ENCODE assay signal across 23 cellular contexts in the genomic region with DNA sequence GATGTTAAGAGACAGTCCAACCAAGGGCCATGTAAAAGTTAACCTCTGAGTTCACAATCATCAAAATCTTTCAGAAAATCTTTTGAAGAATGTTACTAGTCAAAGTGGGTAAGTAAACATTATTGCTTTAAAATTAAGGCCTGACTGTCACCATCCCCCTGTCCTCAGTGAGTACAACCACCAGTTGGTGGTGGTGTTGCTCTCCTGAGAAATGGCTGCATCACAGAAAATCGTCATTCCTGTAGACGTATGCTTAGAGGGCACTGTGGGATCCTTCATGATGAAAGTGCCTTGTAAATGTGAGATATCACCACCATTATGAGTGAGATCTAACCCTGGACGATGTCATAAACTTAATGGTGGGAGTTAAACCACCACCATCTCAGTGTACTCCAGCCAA.
A peak's percentile ranks its signal among the peaks of the same experiment; 100 is the strongest.
DNase-seq lines count a peak whose midpoint lies in the region; ATAC-seq and TF ChIP-seq lines count a peak whose summit lies in the region.
"Had no signal": no experiment of that assay in that cellular context is flagged by ENCODE, and none has a peak within 500 bp of the region (broad histone marks: within the 10 kb centered on the region; RNA-seq: fewer than 3 reads in every experiment).

No MANE protein-coding gene starts in this region.

- H3K4me3 ChIP-seq in SK-N-SH (ENCODE audit: low read depth in 2 of 2, low read length in 1 of 2) = no peak overlapping the region
- H3K4me3 ChIP-seq: cardiac muscle cell, esophagus squamous epithelium, GM12878, K562, right lobe of liver had no signal

- H3K9me3 Mint-ChIP-seq in stimulated activated naive B cell treated with anti-CD40 and anti-IgM and Interleukin-4, amounts not matched to agents 10 μg/mL and 1 μg/mL and 100 μg/mL, for 72 hours = peaks cover 0 to 8% of the 10 kb centered on the region in 2 donors
- peaks cover 2 to 7% of the 10 kb centered on the region in 2 donors for H3K9me3 Mint-ChIP-seq in effector memory CD8-positive, alpha-beta T cell
- H3K9me3 Mint-ChIP-seq: activated T-helper 17 cell treated with anti-CD3 and anti-CD28 coated beads, Interleukin-2, amount 50 U/mL, for 72 hours had no signal

- no peak overlapping the region for H3K9ac ChIP-seq in SK-N-SH

- no peak for TF ChIP-seq EP300 in SK-N-SH (IDR thresholded peaks at IDR 0.05; ENCODE audit: borderline replicate concordance in 1 of 2, low read depth in 1 of 2, low read length in 1 of 2)

- no peaks in the 10 kb centered on the region for H3K9me2 ChIP-seq in SK-N-SH

- no peak overlapping the region for H2AFZ ChIP-seq in SK-N-SH (ENCODE audit: low read depth)

- no peak for TF ChIP-seq CTCF in SK-N-SH (IDR thresholded peaks at IDR 0.05)
- no peak for TF ChIP-seq CTCF in RWPE1 (conservative IDR thresholded peaks at IDR 0.05; ENCODE audit: low read depth)

- TF ChIP-seq RAD21 in SK-N-SH (IDR thresholded peaks at IDR 0.05; ENCODE audit: low read length) = peak; percentile 67

- CTCF ChIA-PET in SK-N-SH (lab: Yijun Ruan, JAX) = no interaction called here
- CTCF ChIA-PET in RWPE1 (lab: Yijun Ruan, JAX) = no interaction called here

- no peaks in the 10 kb centered on the region for H3F3A ChIP-seq in SK-N-SH (replicated peaks; ENCODE audit: insufficient read depth)

- no peaks in the 10 kb centered on the region for H3K9me3 ChIP-seq in SK-N-SH
- H3K9me3 ChIP-seq: right lobe of liver had no signal

- 25% methylated on average over 3 of the region's 3 CpGs for WGBS in SK-N-SH (ENCODE audit: low lambda C conversion rate)

- no peak overlapping the region for H3K4me3 Mint-ChIP-seq in stimulated activated naive B cell treated with anti-CD40 and anti-IgM and Interleukin-4, amounts not matched to agents 10 μg/mL and 1 μg/mL and 100 μg/mL, for 72 hours
- no peak overlapping the region for H3K4me3 Mint-ChIP-seq in effector memory CD8-positive, alpha-beta T cell
- H3K4me3 Mint-ChIP-seq: activated T-helper 17 cell treated with anti-CD3 and anti-CD28 coated beads, Interleukin-2, amount 50 U/mL, for 72 hours; T-helper 2 cell treated with Interferon-gamma antibody and Interleukin-4, amounts not matched to agents 5 μg/mL and 100 μg/mL, for 36 hours had no signal

- no peaks in the 10 kb centered on the region for H3K79me2 ChIP-seq in SK-N-SH (ENCODE audit: insufficient read depth)

- H3K4me1 ChIP-seq in SK-N-SH (ENCODE audit: control insufficient read depth in 1 of 2, insufficient read depth in 2 of 2, low read depth in 1 of 2, low read length in 1 of 2) = no peaks in the 10 kb centered on the region
- H3K4me1 ChIP-seq: esophagus squamous epithelium, right lobe of liver had no signal

- no peaks in the 10 kb centered on the region for H3K36me3 ChIP-seq in SK-N-SH (replicated peaks in 1 of 2; ENCODE audit: control insufficient read depth in 1 of 2, insufficient read depth in 2 of 2, low read length in 1 of 2)
- H3K36me3 ChIP-seq: cardiac muscle cell, esophagus squamous epithelium, right lobe of liver had no signal

- no peaks in the 10 kb centered on the region for H3K4me1 Mint-ChIP-seq in stimulated activated naive B cell treated with anti-CD40 and anti-IgM and Interleukin-4, amounts not matched to agents 10 μg/mL and 1 μg/mL and 100 μg/mL, for 72 hours
- no peaks in the 10 kb centered on the region for H3K4me1 Mint-ChIP-seq in effector memory CD8-positive, alpha-beta T cell (ENCODE audit: low read depth in 2 of 2)
- H3K4me1 Mint-ChIP-seq: activated T-helper 17 cell treated with anti-CD3 and anti-CD28 coated beads, Interleukin-2, amount 50 U/mL, for 72 hours had no signal

- POLR2A ChIA-PET in SK-N-SH (lab: Yijun Ruan, JAX) = no interaction called here
- POLR2A ChIA-PET in RWPE1 (lab: Yijun Ruan, JAX; ENCODE audit: low non-redundant PET) = no interaction called here

- DNase-seq in SK-N-SH (peak; percentile 30), NCI-H1694 treated with DMSO at 0.1 percent for 48 hours (lab: John Stamatoyannopoulos, UW) (peak; percentile 51), foreskin melanocyte (peak; percentile 0), RWPE1 (ENCODE audit: low spot score) (no peak)
- DNase-seq in stimulated activated naive B cell treated with anti-CD40 and anti-IgM and Interleukin-4, amounts not matched to agents 10 μg/mL and 1 μg/mL and 100 μg/mL, for 72 hours = no peak
- no peak for DNase-seq in effector memory CD8-positive, alpha-beta T cell
- DNase-seq: activated CD4-positive, alpha-beta T cell treated with anti-CD3 and anti-CD28 coated beads for 1 hour; esophagus squamous epithelium; glutamatergic neuron; midbrain; NCI-H1105 treated with DMSO at 0.1 percent for 48 hours; NCI-H2171 treated with DMSO at 0.1 percent for 48 hours; NK-92 treated with Interleukin-12 subunit alpha and Interleukin-12 subunit beta, amount 100 ng/mL, for 24 hours; right lobe of liver; SHP77; stimulated activated CD4-positive, alpha-beta T cell treated with anti-CD3 and anti-CD28 coated beads, Interleukin-1b, Interleukin-23, amount 100 ng/mL, for 48 hours had no signal

- no peaks in the 10 kb centered on the region for H3K27me3 ChIP-seq in SK-N-SH (ENCODE audit: insufficient read depth)
- H3K27me3 ChIP-seq: cardiac muscle cell, esophagus squamous epithelium, right lobe of liver had no signal

- H3K36me3 Mint-ChIP-seq in stimulated activated naive B cell treated with anti-CD40 and anti-IgM and Interleukin-4, amounts not matched to agents 10 μg/mL and 1 μg/mL and 100 μg/mL, for 72 hours = peaks cover 0 to 7% of the 10 kb centered on the region in 2 donors
- H3K36me3 Mint-ChIP-seq in effector memory CD8-positive, alpha-beta T cell (ENCODE audit: insufficient read depth) = no peaks in the 10 kb centered on the region

- ATAC-seq in SK-N-SH treated with all-trans-retinoic acid at 6 μM for 48 hours = no peak
- ATAC-seq in stimulated activated naive B cell treated with anti-CD40 and anti-IgM and Interleukin-4, amounts not matched to agents 10 μg/mL and 1 μg/mL and 100 μg/mL, for 72 hours (replicated peaks) = peak; percentile 29 to 48
- ATAC-seq in effector memory CD8-positive, alpha-beta T cell (replicated peaks) = no peak
- no peak for ATAC-seq in GM21367 (IDR thresholded peaks at IDR 0.05; ENCODE audit: unreplicated experiment)
- ATAC-seq: activated T-helper 17 cell treated with anti-CD3 and anti-CD28 coated beads, Interleukin-2, amount 50 U/mL, for 72 hours; GM12878; K562; right lobe of liver had no signal

- no peak overlapping the region for H3K4me2 ChIP-seq in SK-N-SH

- H3K27ac ChIP-seq in SK-N-SH (ENCODE audit: low read depth in 2 of 2, low read length in 1 of 2) (no peak overlapping the region), RWPE1 (no peak overlapping the region)
- H3K27ac ChIP-seq: cardiac muscle cell, esophagus squamous epithelium, right lobe of liver had no signal

- no peaks in the 10 kb centered on the region for H4K20me1 ChIP-seq in SK-N-SH (ENCODE audit: insufficient read depth)

- H3K27ac Mint-ChIP-seq in stimulated activated naive B cell treated with anti-CD40 and anti-IgM and Interleukin-4, amounts not matched to agents 10 μg/mL and 1 μg/mL and 100 μg/mL, for 72 hours = no peak overlapping the region
- H3K27ac Mint-ChIP-seq in effector memory CD8-positive, alpha-beta T cell = no peak overlapping the region
- H3K27ac Mint-ChIP-seq: activated T-helper 17 cell treated with anti-CD3 and anti-CD28 coated beads, Interleukin-2, amount 50 U/mL, for 72 hours; T-helper 2 cell treated with Interferon-gamma antibody and Interleukin-4, amounts not matched to agents 5 μg/mL and 100 μg/mL, for 36 hours had no signal

- no peaks in the 10 kb centered on the region for H3K27me3 Mint-ChIP-seq in stimulated activated naive B cell treated with anti-CD40 and anti-IgM and Interleukin-4, amounts not matched to agents 10 μg/mL and 1 μg/mL and 100 μg/mL, for 72 hours
- H3K27me3 Mint-ChIP-seq in effector memory CD8-positive, alpha-beta T cell = no peaks in the 10 kb centered on the region
- H3K27me3 Mint-ChIP-seq: activated T-helper 17 cell treated with anti-CD3 and anti-CD28 coated beads, Interleukin-2, amount 50 U/mL, for 72 hours had no signal

TF ChIP-seq in SK-N-SH, 30 proteins besides CTCF, POLR2A, EP300 and RAD21:
- TF ChIP-seq FOXJ3 (CRISPR knock-in tag; IDR thresholded peaks at IDR 0.05) = no peak
- TF ChIP-seq SIN3A (IDR thresholded peaks at IDR 0.05; ENCODE audit: borderline replicate concordance, low read depth, low read length) = no peak
- TF ChIP-seq SMC3 (IDR thresholded peaks at IDR 0.05; ENCODE audit: low read depth, low read length) = peak; percentile 26; the same call in 1 of the 2 replicates

TF ChIP-seq in SK-N-SH treated with all-trans-retinoic acid at 6 μM for 48 hours, 23 proteins besides CTCF, POLR2A, EP300 and RAD21 (continues in another document):
- TF ChIP-seq SNAI2 (CRISPR knock-in tag; IDR thresholded peaks at IDR 0.05) = no peak
- no peak for TF ChIP-seq ARNTL (CRISPR knock-in tag; IDR thresholded peaks at IDR 0.05; ENCODE audit: borderline replicate concordance, low read depth)
- TF ChIP-seq ZNF8 (CRISPR knock-in tag; IDR thresholded peaks at IDR 0.05) = no peak
- TF ChIP-seq ZFP30 (CRISPR knock-in tag; IDR thresholded peaks at IDR 0.05) = no peak
- TF ChIP-seq ZNF70 (CRISPR knock-in tag; IDR thresholded peaks at IDR 0.05) = no peak
- no peak for TF ChIP-seq GLIS3 (CRISPR knock-in tag; IDR thresholded peaks at IDR 0.05)
- no peak for TF ChIP-seq RARB (CRISPR knock-in tag; IDR thresholded peaks at IDR 0.05)
- no peak for TF ChIP-seq CSRNP3 (CRISPR knock-in tag; IDR thresholded peaks at IDR 0.05)

Comparison
In these comparisons a context has a peak if more than half of its experiments do, and no peak if none do; other contexts are left out.
1. DNase-seq: peak in SK-N-SH (single experiment), NCI-H1694 treated with DMSO at 0.1 percent for 48 hours (single experiment) and foreskin melanocyte (single experiment); none in stimulated activated naive B cell treated with anti-CD40 and anti-IgM and Interleukin-4, amounts not matched to agents 10 μg/mL and 1 μg/mL and 100 μg/mL, for 72 hours (single experiment), effector memory CD8-positive, alpha-beta T cell (0 of 3) and RWPE1 (single experiment).
2. ATAC-seq: peak in stimulated activated naive B cell treated with anti-CD40 and anti-IgM and Interleukin-4, amounts not matched to agents 10 μg/mL and 1 μg/mL and 100 μg/mL, for 72 hours (2 of 2); none in SK-N-SH treated with all-trans-retinoic acid at 6 μM for 48 hours (single experiment), effector memory CD8-positive, alpha-beta T cell (single experiment) and GM21367 (single experiment).